ENCODE assay signal across 16 cellular contexts in genomic region chr7:157703131-157703530, GRCh38.
DNase-seq lines count a peak whose midpoint lies in the region; ATAC-seq and TF ChIP-seq lines count a peak whose summit lies in the region.
"Had no signal": no experiment of that assay in that cellular context is flagged by ENCODE, and none has a peak within 500 bp of the region (broad histone marks: within the 10 kb centered on the region; RNA-seq: fewer than 3 reads in every experiment).

No MANE protein-coding gene starts in this region.

- peak; percentile 44 for DNase-seq in natural killer cell treated with Interleukin-12 subunit alpha and Interleukin-12 subunit beta and Interleukin-15 and Interleukin-18, amount 100 ng/mL, for 72 hours (ENCODE audit: low spot score)
- DNase-seq in natural killer cell (no peak), coronary artery (ENCODE audit: low spot score) (peak; percentile 65), osteocyte (ENCODE audit: extremely low spot score, unreplicated experiment) (peak; percentile 73), ureter (ENCODE audit: low spot score) (peak; percentile 32), thyroid gland (no peak), T-helper 1 cell (no peak)
- DNase-seq: CD8-positive, alpha-beta T cell; DND-41; GDM1; NCI-H1417; NCI-H1930; NCI-H510A; NCI-H82; SIG-M5 had no signal

- H3K4me3 ChIP-seq in coronary artery (no peak overlapping the region), thyroid gland (replicated peaks in 1 of 3) (no peak overlapping the region)

- intact Hi-C loops in natural killer cell (cut with micrococcal nuclease): no loop called here
- intact Hi-C loops in thyroid gland (cut with DNase I): no loop called here

- H3K27ac Mint-ChIP-seq in natural killer cell treated with Interleukin-12 subunit alpha and Interleukin-12 subunit beta and Interleukin-15 and Interleukin-18, amount 100 ng/mL, for 72 hours: no peak overlapping the region
- H3K27ac Mint-ChIP-seq in natural killer cell: no peak overlapping the region
- H3K27ac Mint-ChIP-seq in osteocyte (ENCODE audit: unreplicated experiment): no peak overlapping the region
- H3K27ac Mint-ChIP-seq: CD8-positive, alpha-beta T cell had no signal

- no peak for TF ChIP-seq POLR2A in thyroid gland (IDR thresholded peaks at IDR 0.05)

- H3K36me3 Mint-ChIP-seq in natural killer cell treated with Interleukin-12 subunit alpha and Interleukin-12 subunit beta and Interleukin-15 and Interleukin-18, amount 100 ng/mL, for 72 hours: no peaks in the 10 kb centered on the region
- no peaks in the 10 kb centered on the region for H3K36me3 Mint-ChIP-seq in natural killer cell
- no peaks in the 10 kb centered on the region for H3K36me3 Mint-ChIP-seq in osteocyte (ENCODE audit: unreplicated experiment)
- H3K36me3 Mint-ChIP-seq: CD8-positive, alpha-beta T cell had no signal

- peaks cover 15 to 26% of the 10 kb centered on the region in 2 donors for H3K27me3 Mint-ChIP-seq in natural killer cell treated with Interleukin-12 subunit alpha and Interleukin-12 subunit beta and Interleukin-15 and Interleukin-18, amount 100 ng/mL, for 72 hours
- peaks cover 12 to 15% of the 10 kb centered on the region in 2 donors for H3K27me3 Mint-ChIP-seq in natural killer cell (ENCODE audit: low read depth in 2 of 2)
- peaks cover 3% of the 10 kb centered on the region for H3K27me3 Mint-ChIP-seq in osteocyte (ENCODE audit: unreplicated experiment)

- H3K4me1 Mint-ChIP-seq in natural killer cell treated with Interleukin-12 subunit alpha and Interleukin-12 subunit beta and Interleukin-15 and Interleukin-18, amount 100 ng/mL, for 72 hours (ENCODE audit: low read depth in 2 of 2): no peaks in the 10 kb centered on the region
- H3K4me1 Mint-ChIP-seq in natural killer cell (no peaks in the 10 kb centered on the region), osteocyte (ENCODE audit: unreplicated experiment) (no peaks in the 10 kb centered on the region)

- H3K4me1 ChIP-seq in thyroid gland: no peaks in the 10 kb centered on the region

- H3K36me3 ChIP-seq in thyroid gland: no peaks in the 10 kb centered on the region

- H3K9me3 Mint-ChIP-seq in natural killer cell treated with Interleukin-12 subunit alpha and Interleukin-12 subunit beta and Interleukin-15 and Interleukin-18, amount 100 ng/mL, for 72 hours: no peaks in the 10 kb centered on the region
- H3K9me3 Mint-ChIP-seq in natural killer cell (no peaks in the 10 kb centered on the region), osteocyte (ENCODE audit: unreplicated experiment) (no peaks in the 10 kb centered on the region)
- H3K9me3 Mint-ChIP-seq: CD8-positive, alpha-beta T cell had no signal

- H3K27me3 ChIP-seq in thyroid gland: no peaks in the 10 kb centered on the region

- no peak for TF ChIP-seq CTCF in natural killer cell (IDR thresholded peaks at IDR 0.05)
- TF ChIP-seq CTCF in coronary artery (IDR thresholded peaks at IDR 0.05): no peak
- TF ChIP-seq CTCF in osteocyte (IDR thresholded peaks at IDR 0.05): no peak
- no peak for TF ChIP-seq CTCF in thyroid gland (IDR thresholded peaks at IDR 0.05)

- ATAC-seq in natural killer cell treated with Interleukin-12 subunit alpha and Interleukin-12 subunit beta and Interleukin-15 and Interleukin-18, amount 100 ng/mL, for 72 hours: peak in 1 of 2 donors; percentile 29
- ATAC-seq in natural killer cell (no peak), GM18909 (IDR thresholded peaks at IDR 0.05; ENCODE audit: poor library complexity, unreplicated experiment) (no peak)
- ATAC-seq: CD8-positive, alpha-beta T cell had no signal

- 72 to 88% methylated on average over 14 of the region's 14 CpGs for WGBS in thyroid gland, 2 donors

- no peak overlapping the region for H3K4me3 Mint-ChIP-seq in natural killer cell treated with Interleukin-12 subunit alpha and Interleukin-12 subunit beta and Interleukin-15 and Interleukin-18, amount 100 ng/mL, for 72 hours
- no peak overlapping the region for H3K4me3 Mint-ChIP-seq in natural killer cell
- H3K4me3 Mint-ChIP-seq in osteocyte (ENCODE audit: unreplicated experiment): no peak overlapping the region
- H3K4me3 Mint-ChIP-seq: CD8-positive, alpha-beta T cell had no signal

- no peaks in the 10 kb centered on the region for H3K9me3 ChIP-seq in thyroid gland

- H3K27ac ChIP-seq in coronary artery (no peak overlapping the region), thyroid gland (no peak overlapping the region)

Comparison
In these comparisons a context has a peak if more than half of its experiments do, and no peak if none do; other contexts are left out.
1. DNase-seq: peak in natural killer cell treated with Interleukin-12 subunit alpha and Interleukin-12 subunit beta and Interleukin-15 and Interleukin-18, amount 100 ng/mL, for 72 hours (single experiment), coronary artery (single experiment), osteocyte (single experiment) and ureter (single experiment); none in natural killer cell (single experiment), thyroid gland (0 of 2) and T-helper 1 cell (0 of 5).